ENCODE assay signal across 14 cellular contexts in genomic region chr11:66967670-66968425, GRCh38. TPM values are rescaled to one million over a fixed set of nuclear protein-coding genes. Genes with fewer than 3 reads are reported as not detected.
DNase-seq lines count a peak whose midpoint lies in the region; ATAC-seq and TF ChIP-seq lines count a peak whose summit lies in the region.
"Had no signal": no experiment of that assay in that cellular context is flagged by ENCODE, and none has a peak within 500 bp of the region (broad histone marks: within the 10 kb centered on the region; RNA-seq: fewer than 3 reads in every experiment).

No MANE protein-coding gene starts in this region.

- BruUV-seq in OCI-LY7 (replicated peaks; lab: Mats Ljungman, UMichigan), result no TSS peak

- POLR2A ChIA-PET in OCI-LY7 (lab: Charles Lee), result interaction anchor here (0.6 kb wide), 1 partner anchor 556 kb away, joined by 4 read pairs; no protein-coding TSS in a partner anchor

- TF ChIP-seq CTCF in mucosa of descending colon (IDR thresholded peaks at IDR 0.05) (no peak), OCI-LY7 (conservative IDR thresholded peaks at IDR 0.05; ENCODE audit: low read length) (no peak)

- no peak overlapping the region for H2AFZ ChIP-seq in OCI-LY7 (ENCODE audit: low read length)

- no peaks in the 10 kb centered on the region for H3K36me3 ChIP-seq in mucosa of descending colon (ENCODE audit: low read depth)
- no peaks in the 10 kb centered on the region for H3K36me3 ChIP-seq in OCI-LY7 (ENCODE audit: insufficient read depth, low read length)

- ATAC-seq in mucosa of descending colon, result peak; percentile 56
- ATAC-seq in GM21576 (IDR thresholded peaks at IDR 0.05; ENCODE audit: unreplicated experiment), result no peak
- ATAC-seq in GM19328 (IDR thresholded peaks at IDR 0.05; ENCODE audit: unreplicated experiment), result no peak

- no peaks in the 10 kb centered on the region for H4K20me1 ChIP-seq in OCI-LY7 (ENCODE audit: insufficient read depth, low read length)

- peaks cover 17% of the 10 kb centered on the region for H3K27me3 Mint-ChIP-seq in dendritic cell treated with granulocyte-macrophage colony-stimulating factor and Interleukin-4, amounts not matched to agents 40 ng/mL and 50 ng/mL, for 4 days

- no peak overlapping the region for H3K4me3 Mint-ChIP-seq in dendritic cell treated with granulocyte-macrophage colony-stimulating factor and Interleukin-4, amounts not matched to agents 40 ng/mL and 50 ng/mL, for 4 days
- H3K4me3 Mint-ChIP-seq: central memory CD8-positive, alpha-beta T cell; H9; immature natural killer cell had no signal

- no peak overlapping the region for H3K4me3 ChIP-seq in mucosa of descending colon
- H3K4me3 ChIP-seq in OCI-LY7 (ENCODE audit: low read depth, low read length, poor library complexity, severe bottlenecking), result no peak overlapping the region

- no peak overlapping the region for H3K4me2 ChIP-seq in OCI-LY7 (ENCODE audit: low read length)

- H3K9me3 ChIP-seq in mucosa of descending colon (no peaks in the 10 kb centered on the region), OCI-LY7 (ENCODE audit: low read length) (no peaks in the 10 kb centered on the region)

- DNase-seq in AG20443 (ENCODE audit: low spot score) (peak; percentile 63), NCI-H226 (peak; percentile 81), mucosa of descending colon (peak in 1 of 3 donors; percentile 26), NCI-H2081 treated with DMSO at 0.1 percent for 48 hours (lab: John Stamatoyannopoulos, UW) (no peak), OCI-LY7 (ENCODE audit: low spot score) (no peak)
- DNase-seq: activated CD8-positive, alpha-beta memory T cell treated with anti-CD3 and anti-CD28 coated beads, Interleukin-2, amount 50 U/mL, for 4 hours; H9; immature natural killer cell; NCI-H187 had no signal

- CTCF ChIA-PET in OCI-LY7 (lab: Charles Lee; ENCODE audit: unreplicated experiment), result no interaction called here

- no peaks in the 10 kb centered on the region for H3K9me2 ChIP-seq in OCI-LY7 (ENCODE audit: insufficient read depth, low read length)

- H3K4me1 Mint-ChIP-seq in dendritic cell treated with granulocyte-macrophage colony-stimulating factor and Interleukin-4, amounts not matched to agents 40 ng/mL and 50 ng/mL, for 4 days (ENCODE audit: low read depth), result peaks cover 63% of the 10 kb centered on the region
- H3K4me1 Mint-ChIP-seq: central memory CD8-positive, alpha-beta T cell; H9; immature natural killer cell had no signal

- no peaks in the 10 kb centered on the region for H3K9me3 Mint-ChIP-seq in dendritic cell treated with granulocyte-macrophage colony-stimulating factor and Interleukin-4, amounts not matched to agents 40 ng/mL and 50 ng/mL, for 4 days
- H3K9me3 Mint-ChIP-seq: central memory CD8-positive, alpha-beta T cell; H9 had no signal

- peaks cover 3% of the 10 kb centered on the region for H3K4me1 ChIP-seq in mucosa of descending colon (ENCODE audit: low read depth)
- H3K4me1 ChIP-seq in OCI-LY7 (ENCODE audit: insufficient read depth, low read length, poor library complexity, severe bottlenecking), result no peaks in the 10 kb centered on the region

- no peak overlapping the region for H3K27ac ChIP-seq in OCI-LY7 (ENCODE audit: low read depth, low read length, poor library complexity, severe bottlenecking)

- H3K79me2 ChIP-seq in OCI-LY7 (ENCODE audit: insufficient read depth, low read depth, low read length), result no peaks in the 10 kb centered on the region

- intact Hi-C loops in dendritic cell treated with granulocyte-macrophage colony-stimulating factor and Interleukin-4, amounts not matched to agents 40 ng/mL and 50 ng/mL, for 4 days (cut with micrococcal nuclease), result no loop called here
- intact Hi-C loops in mucosa of descending colon (cut with DNase I, micrococcal nuclease), result no loop called here
- intact Hi-C loops in OCI-LY7 (cut with micrococcal nuclease; ENCODE audit: unreplicated experiment), result no loop called here

- no peaks in the 10 kb centered on the region for H3K36me3 Mint-ChIP-seq in dendritic cell treated with granulocyte-macrophage colony-stimulating factor and Interleukin-4, amounts not matched to agents 40 ng/mL and 50 ng/mL, for 4 days (ENCODE audit: low read depth)
- H3K36me3 Mint-ChIP-seq: immature natural killer cell had no signal

- H3K27ac Mint-ChIP-seq in dendritic cell treated with granulocyte-macrophage colony-stimulating factor and Interleukin-4, amounts not matched to agents 40 ng/mL and 50 ng/mL, for 4 days, result peak overlapping the region; percentile 31
- H3K27ac Mint-ChIP-seq: immature natural killer cell had no signal

RNA-seq across cellular contexts. Expression of gene C11orf86, which starts 7.3 kb away (rescaled TPM):
- total RNA-seq in mucosa of descending colon (10 to 100 TPM; 26.9 to 51.5 (median 38.3) TPM), OCI-LY7 (2022) (not detected in 2 replicates)
- total RNA-seq in OCI-LY7 (2014; rRNA removed; shearing (Covaris generic)), result not detected in 2 replicates
- total RNA-seq: H9, pulmonary artery endothelial cell had no signal

RNA-seq across cellular contexts. Expression of gene PC, which starts 9.7 kb away (rescaled TPM):
- total RNA-seq in mucosa of descending colon (10 to 100 TPM; 20.0 to 43.8 (median 43.3) TPM), OCI-LY7 (2022) (12.7 and 17.0 TPM in 2 replicates)
- 10.4 and 10.5 TPM in 2 replicates for total RNA-seq in OCI-LY7 (2014; rRNA removed; shearing (Covaris generic))

RNA-seq across cellular contexts. Expression of gene SYT12, which starts 55.1 kb away (rescaled TPM):
- total RNA-seq in mucosa of descending colon (under 1 TPM in 1 of 3 donors, not detected in 2; 0.09 TPM), OCI-LY7 (2022) (0.72 and 0.87 TPM in 2 replicates)
- total RNA-seq in OCI-LY7 (2014; rRNA removed; shearing (Covaris generic)), result 0.21 and 0.25 TPM in 2 replicates
- total RNA-seq: pulmonary artery endothelial cell had no signal

Comparison
In these comparisons a context has a peak if more than half of its experiments do, and no peak if none do; other contexts are left out.
1. DNase-seq: peak in AG20443 (single experiment) and NCI-H226 (single experiment); none in NCI-H2081 treated with DMSO at 0.1 percent for 48 hours (single experiment) and OCI-LY7 (single experiment).
2. RNA of gene C11orf86, which starts 7.3 kb away (total RNA-seq): 26.9 to 51.5 TPM in mucosa of descending colon; not detected in OCI-LY7; every median in the first group is over 10 times any median in the second.